In the genomic region with DNA sequence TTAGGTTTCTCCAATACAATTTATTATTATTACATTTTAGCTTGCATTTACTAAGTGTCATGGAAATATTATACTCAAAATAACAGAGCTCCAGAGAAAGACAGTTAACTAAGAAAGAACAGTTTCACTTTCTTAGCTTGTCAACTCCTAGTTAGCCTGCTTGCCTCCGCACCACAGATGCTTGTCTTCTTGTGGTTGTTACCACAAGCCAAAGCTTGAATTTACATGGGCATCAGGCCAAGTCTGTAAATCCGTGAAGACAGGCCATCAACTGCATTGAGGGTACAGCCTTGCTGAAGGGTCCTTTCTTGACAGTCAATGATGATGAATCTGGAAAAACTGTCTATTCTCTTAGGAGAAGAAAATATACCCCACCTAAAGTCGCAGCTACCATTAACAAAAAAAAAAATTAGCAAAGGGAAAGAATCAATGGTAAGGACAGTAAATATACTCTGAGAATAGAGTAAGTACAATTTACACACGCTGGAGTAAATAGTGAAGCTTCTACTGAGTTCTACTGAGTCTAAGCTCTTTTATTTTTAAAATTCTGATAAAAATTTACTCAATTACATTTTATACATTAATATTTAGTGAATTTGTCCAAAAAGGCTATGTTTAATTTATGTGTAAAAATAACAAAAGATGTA, we compare ENCODE assay signal across 10 cellular contexts. TPM values are rescaled to one million over a fixed set of nuclear protein-coding genes. Genes with fewer than 3 reads are reported as not detected.
DNase-seq lines count a peak whose midpoint lies in the region; ATAC-seq, FAIRE-seq and TF ChIP-seq lines count a peak whose summit lies in the region.
"Had no signal": no experiment of that assay in that cellular context is flagged by ENCODE, and none has a peak within 500 bp of the region (broad histone marks: within the 10 kb centered on the region; RNA-seq: fewer than 3 reads in every experiment).

No MANE protein-coding gene starts in this region.

- WGBS in pancreas, 2 donors, result 43 to 46% methylated on average over 4 of the region's 4 CpGs

- H3K4me1 Mint-ChIP-seq in activated naive CD8-positive, alpha-beta T cell treated with anti-CD3 and anti-CD28 coated beads, Interleukin-2, amount 50 U/mL, for 24 hours, result peaks cover 19% of the 10 kb centered on the region

- intact Hi-C loops in pancreas (cut with DNase I), result no loop called here

- H3K27ac ChIP-seq in BLaER1 (no peak overlapping the region), RWPE2 (ENCODE audit: poor library complexity, severe bottlenecking) (no peak overlapping the region), pancreas (no peak overlapping the region)
- H3K27ac ChIP-seq: lower lobe of right lung had no signal

- H3K27me3 ChIP-seq in BLaER1, result no peaks in the 10 kb centered on the region
- H3K27me3 ChIP-seq in RWPE2 (ENCODE audit: insufficient read depth, poor library complexity, severe bottlenecking), result no peaks in the 10 kb centered on the region
- no peaks in the 10 kb centered on the region for H3K27me3 ChIP-seq in pancreas

- H3K36me3 ChIP-seq in BLaER1, result peaks cover 27% of the 10 kb centered on the region
- H3K36me3 ChIP-seq in RWPE2 (ENCODE audit: low read depth), result peaks cover 41% of the 10 kb centered on the region
- H3K36me3 ChIP-seq in pancreas, result no peaks in the 10 kb centered on the region

- H3K4me1 ChIP-seq in BLaER1 (peaks cover 19% of the 10 kb centered on the region), RWPE2 (ENCODE audit: insufficient read depth, poor library complexity, severe bottlenecking) (peaks cover 10% of the 10 kb centered on the region), pancreas (no peaks in the 10 kb centered on the region)
- H3K4me1 ChIP-seq: lower lobe of right lung had no signal

- no peak for DNase-seq in RWPE2 (ENCODE audit: low spot score)
- DNase-seq in activated naive CD8-positive, alpha-beta T cell treated with anti-CD3 and anti-CD28 coated beads, Interleukin-2, amount 50 U/mL, for 24 hours, result peak; percentile 55
- DNase-seq in pancreas, result no peak
- no peak for DNase-seq in SHP77 treated with DMSO at 0.1 percent for 48 hours (lab: John Stamatoyannopoulos, UW)
- DNase-seq in SK-N-DZ (ENCODE audit: low spot score), result no peak
- DNase-seq: lower lobe of right lung had no signal

- TF ChIP-seq CTCF in RWPE2 (IDR thresholded peaks at IDR 0.05; ENCODE audit: poor library complexity, severe bottlenecking) (no peak), pancreas (IDR thresholded peaks at IDR 0.05) (no peak)

- no peak overlapping the region for H3K27ac Mint-ChIP-seq in activated naive CD8-positive, alpha-beta T cell treated with anti-CD3 and anti-CD28 coated beads, Interleukin-2, amount 50 U/mL, for 24 hours

- H3K4me3 ChIP-seq in BLaER1 (no peak overlapping the region), RWPE2 (ENCODE audit: severe bottlenecking) (no peak overlapping the region), pancreas (no peak overlapping the region)
- H3K4me3 ChIP-seq: lower lobe of right lung had no signal

- FAIRE-seq in pancreas (lab: Jason Lieb, UNC), result no peak

- ATAC-seq in GM19023 (IDR thresholded peaks at IDR 0.05; ENCODE audit: unreplicated experiment) (peak; percentile 84), HG03354 (IDR thresholded peaks at IDR 0.05; ENCODE audit: poor library complexity, severe bottlenecking, unreplicated experiment) (peak; percentile 93), RWPE2 (ENCODE audit: low read depth) (peak; percentile 51), pancreas (peak; percentile 44 to 63 (median 54))
- peak; percentile 90 for ATAC-seq in activated naive CD8-positive, alpha-beta T cell treated with anti-CD3 and anti-CD28 coated beads, Interleukin-2, amount 50 U/mL, for 24 hours
- ATAC-seq: HCT116 had no signal

- no peaks in the 10 kb centered on the region for H3K9me3 ChIP-seq in BLaER1
- no peaks in the 10 kb centered on the region for H3K9me3 ChIP-seq in RWPE2 (ENCODE audit: severe bottlenecking)
- no peaks in the 10 kb centered on the region for H3K9me3 ChIP-seq in pancreas
- H3K9me3 ChIP-seq: lower lobe of right lung had no signal

- no peaks in the 10 kb centered on the region for H3K9me3 Mint-ChIP-seq in activated naive CD8-positive, alpha-beta T cell treated with anti-CD3 and anti-CD28 coated beads, Interleukin-2, amount 50 U/mL, for 24 hours

- H3K4me2 ChIP-seq in BLaER1, result peak overlapping the region; percentile 84

- H3K36me3 Mint-ChIP-seq in activated naive CD8-positive, alpha-beta T cell treated with anti-CD3 and anti-CD28 coated beads, Interleukin-2, amount 50 U/mL, for 24 hours (ENCODE audit: low read depth), result peaks cover 4% of the 10 kb centered on the region

- no peaks in the 10 kb centered on the region for H3K27me3 Mint-ChIP-seq in activated naive CD8-positive, alpha-beta T cell treated with anti-CD3 and anti-CD28 coated beads, Interleukin-2, amount 50 U/mL, for 24 hours

- H4K20me1 ChIP-seq in BLaER1, result peaks cover 8% of the 10 kb centered on the region; the same call in 1 of the 2 replicates

- no peak overlapping the region for H3K9ac ChIP-seq in BLaER1

- no peak overlapping the region for H3K4me3 Mint-ChIP-seq in activated naive CD8-positive, alpha-beta T cell treated with anti-CD3 and anti-CD28 coated beads, Interleukin-2, amount 50 U/mL, for 24 hours

RNA-seq across cellular contexts. Expression of gene DENND5A, which starts 15.6 kb away (rescaled TPM):
- 10 to 100 TPM; 21.5 to 32.1 (median 27.8) TPM for total RNA-seq in pancreas
- polyA plus RNA-seq in pancreas, result 10 to 100 TPM; 20.0 to 27.0 TPM
- 59.6 and 65.2 TPM in 2 replicates for polyA plus RNA-seq in SK-N-DZ (2014; cell fraction: cytosol; rRNA removed)
- polyA plus RNA-seq in SK-N-DZ (2014; cell fraction: nucleus; rRNA removed), result 86.4 and 97.3 TPM in 2 replicates

RNA-seq across cellular contexts. Expression of gene TMEM41B, which starts 33.6 kb away (rescaled TPM):
- total RNA-seq in pancreas, result 10 to 100 TPM; 13.5 to 20.9 (median 16.3) TPM
- 10 to 100 TPM; 13.4 to 18.9 TPM for polyA plus RNA-seq in pancreas
- 42.4 and 42.7 TPM in 2 replicates for polyA plus RNA-seq in SK-N-DZ (2014; cell fraction: cytosol; rRNA removed)
- 51.8 and 67.8 TPM in 2 replicates for polyA plus RNA-seq in SK-N-DZ (2014; cell fraction: nucleus; rRNA removed)
